In the genomic region with DNA sequence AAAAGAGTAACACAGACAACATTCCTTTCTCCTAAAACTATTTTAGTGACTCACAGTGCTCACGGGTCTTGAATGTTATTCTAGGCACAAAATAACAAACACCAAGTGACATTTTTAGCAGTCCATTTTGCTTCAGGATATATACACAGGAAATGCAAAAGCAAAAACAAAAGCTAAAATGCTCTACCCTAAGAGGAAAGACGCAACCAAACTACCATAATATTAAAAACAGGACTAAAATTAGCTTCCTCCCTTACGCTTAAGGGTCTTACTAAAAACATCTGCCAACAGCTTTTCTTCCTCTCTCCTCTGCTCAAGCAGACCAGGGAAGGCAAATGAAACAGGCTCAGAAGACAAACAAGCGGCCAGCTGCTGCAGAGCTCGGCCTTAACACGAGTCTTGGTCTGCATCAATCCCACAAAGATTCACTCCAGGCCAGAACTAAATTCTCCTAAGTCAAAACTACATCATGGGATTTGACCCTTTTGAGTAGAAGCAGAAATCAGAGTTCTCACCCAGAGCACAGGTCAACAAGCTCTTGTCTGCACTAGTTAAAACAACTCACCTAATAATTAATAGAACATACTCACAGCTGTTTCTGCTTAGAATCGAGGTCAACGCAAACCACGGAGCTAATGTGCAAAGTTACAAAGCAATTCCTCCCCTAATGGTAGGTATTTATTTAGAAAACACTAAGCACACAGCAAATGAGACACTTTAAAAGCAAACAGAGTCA, we compare ENCODE assay signal across 8 cellular contexts.
DNase-seq lines count a peak whose midpoint lies in the region; ATAC-seq and TF ChIP-seq lines count a peak whose summit lies in the region.

No MANE protein-coding gene starts in this region.

- no peaks in the 10 kb centered on the region for H4K20me1 ChIP-seq in GM23338 (replicated peaks; ENCODE audit: insufficient read depth)

- H3K4me3 ChIP-seq in GM23338 = no peak overlapping the region
- H3K4me3 ChIP-seq in epithelial cell of esophagus (ENCODE audit: low read length) = no peak overlapping the region
- no peak overlapping the region for H3K4me3 ChIP-seq in H7 (ENCODE audit: insufficient read depth, low read depth, low read length)

- H3K4me3 Mint-ChIP-seq in GM23338 (no peak overlapping the region; the same call in 2 of the 3 replicates), neural crest cell (no peak overlapping the region)

- peaks cover 86% of the 10 kb centered on the region for H3K4me1 Mint-ChIP-seq in GM23338
- peaks cover 67% of the 10 kb centered on the region for H3K4me1 Mint-ChIP-seq in neural crest cell

- no peaks in the 10 kb centered on the region; the same call in 1 of the 2 replicates for H3F3A ChIP-seq in GM23338 (replicated peaks; ENCODE audit: low read depth)

- H3K27me3 Mint-ChIP-seq in GM23338 (ENCODE audit: insufficient read depth, low read depth, poor library complexity) (peaks cover 18% of the 10 kb centered on the region), neural crest cell (ENCODE audit: low read depth) (no peaks in the 10 kb centered on the region)

- H3K9me2 ChIP-seq in GM23338 (ENCODE audit: insufficient read depth) = peaks cover 12% of the 10 kb centered on the region; the same call in 1 of the 2 replicates

- H2AFZ ChIP-seq in GM23338 = no peak overlapping the region

- peaks cover 17% of the 10 kb centered on the region; the same call in 2 of the 3 replicates for H3K9me3 Mint-ChIP-seq in GM23338
- H3K9me3 Mint-ChIP-seq in neural crest cell = no peaks in the 10 kb centered on the region

- DNase-seq in COLO829 (ENCODE audit: low spot score) = peak; percentile 68
- DNase-seq in GM23338 (ENCODE audit: low spot score) = no peak
- peak; percentile 40 for DNase-seq in SHP77 treated with DMSO at 0.1 percent for 48 hours (lab: John Stamatoyannopoulos, UW)
- peak; percentile 40 for DNase-seq in epithelial cell of esophagus (ENCODE audit: low read depth)
- DNase-seq in neural crest cell (ENCODE audit: low read depth, low spot score) = no peak
- no peak for DNase-seq in H7
- DNase-seq in inferior parietal cortex (ENCODE audit: extremely low spot score) = no peak

- H3K79me2 ChIP-seq in GM23338 (replicated peaks; ENCODE audit: insufficient read depth) = peaks cover 81% of the 10 kb centered on the region

- H3K27ac Mint-ChIP-seq in GM23338 = peak overlapping the region; percentile 89
- peak overlapping the region; percentile 8 for H3K27ac Mint-ChIP-seq in neural crest cell (ENCODE audit: unreplicated experiment)

- H3K36me3 Mint-ChIP-seq in GM23338 (ENCODE audit: low read depth) (peaks cover 15% of the 10 kb centered on the region), neural crest cell (ENCODE audit: low read depth) (no peaks in the 10 kb centered on the region)

- peaks cover 78% of the 10 kb centered on the region for H3K4me1 ChIP-seq in GM23338 (ENCODE audit: insufficient read depth)

- H3K36me3 ChIP-seq in GM23338 (ENCODE audit: insufficient read depth) (no peaks in the 10 kb centered on the region), H7 (replicated peaks; ENCODE audit: control insufficient read depth, insufficient read depth, low read length) (no peaks in the 10 kb centered on the region; the same call in 1 of the 2 replicates)

- no peak for TF ChIP-seq CTCF in GM23338 (conservative IDR thresholded peaks at IDR 0.05; ENCODE audit: low read depth in 2 of 2)
- TF ChIP-seq CTCF in epithelial cell of esophagus (IDR thresholded peaks at IDR 0.05; ENCODE audit: insufficient read depth, low read depth, low read length, missing control alignments) = no peak
- no peak for TF ChIP-seq CTCF in neural crest cell (conservative IDR thresholded peaks at IDR 0.05)

- peak overlapping the region; percentile 83 for H3K27ac ChIP-seq in GM23338 (ENCODE audit: low read depth)

- H3K27me3 ChIP-seq in GM23338 (ENCODE audit: insufficient read depth) = no peaks in the 10 kb centered on the region
- no peaks in the 10 kb centered on the region for H3K27me3 ChIP-seq in H7 (ENCODE audit: control insufficient read depth, insufficient read depth, low read length)

- ATAC-seq in GM23338 (no peak; the same call in 2 of the 3 replicates), HG02885 (IDR thresholded peaks at IDR 0.05; ENCODE audit: poor library complexity, unreplicated experiment) (no peak)

- H3K4me2 ChIP-seq in GM23338 = peak overlapping the region; percentile 60; the same call in 1 of the 2 replicates

TF ChIP-seq in GM23338, 12 proteins besides CTCF, POLR2A, EP300 and RAD21 (continues in another document):
- no peak for TF ChIP-seq ZNF331 (CRISPR knock-in tag; IDR thresholded peaks at IDR 0.05; ENCODE audit: low read depth)
- no peak for TF ChIP-seq POLR2AphosphoS5 (IDR thresholded peaks at IDR 0.05; ENCODE audit: low read depth)
- TF ChIP-seq EZH2phosphoT487 (IDR thresholded peaks at IDR 0.05; ENCODE audit: unreplicated experiment) = no peak
- no peak for TF ChIP-seq STAT1 (IDR thresholded peaks at IDR 0.05; ENCODE audit: unreplicated experiment)
- TF ChIP-seq EZH2 (IDR thresholded peaks at IDR 0.05; ENCODE audit: low read depth, unreplicated experiment) = no peak
- TF ChIP-seq ZNF114 (CRISPR knock-in tag; IDR thresholded peaks at IDR 0.05) = no peak
- no peak for TF ChIP-seq CREB1 (CRISPR knock-in tag; IDR thresholded peaks at IDR 0.05; ENCODE audit: low read depth)
- no peak for TF ChIP-seq NANOG (IDR thresholded peaks at IDR 0.05; ENCODE audit: borderline replicate concordance)
- TF ChIP-seq REST (IDR thresholded peaks at IDR 0.05; ENCODE audit: unreplicated experiment) = no peak
- TF ChIP-seq ETS1 (IDR thresholded peaks at IDR 0.05) = no peak

Comparison
In these comparisons a context has a peak if more than half of its experiments do, and no peak if none do; other contexts are left out.
1. DNase-seq: peak in COLO829 (single experiment), SHP77 treated with DMSO at 0.1 percent for 48 hours (single experiment) and epithelial cell of esophagus (single experiment); none in GM23338 (single experiment), neural crest cell (single experiment), H7 (single experiment) and inferior parietal cortex (single experiment).